In the genomic region with DNA sequence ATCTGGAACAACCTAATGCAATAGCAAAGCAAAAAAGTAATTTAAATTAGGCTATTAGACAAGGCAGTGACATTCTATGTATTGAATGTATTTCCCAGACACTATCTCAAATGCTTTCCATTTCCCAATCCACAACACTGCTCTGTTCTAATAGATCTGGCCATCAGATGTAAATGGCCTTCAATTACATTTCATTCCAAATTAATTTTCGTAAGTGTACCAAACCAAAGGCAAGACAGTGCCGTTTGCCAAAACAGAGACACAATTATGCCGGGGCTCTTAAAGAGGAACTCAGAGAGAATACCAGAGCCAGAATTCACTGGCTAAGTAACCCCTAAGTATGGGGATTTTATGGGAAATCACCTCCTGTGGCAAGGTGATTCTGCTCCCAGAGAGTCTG, we compare ENCODE assay signal across 24 cellular contexts.
"Had no signal": no experiment of that assay in that cellular context is flagged by ENCODE, and none has a peak within 500 bp of the region (broad histone marks: within the 10 kb centered on the region; RNA-seq: fewer than 3 reads in every experiment).

No MANE protein-coding gene starts in this region.

- DNase-seq: activated CD4-positive, alpha-beta T cell treated with anti-CD3 and anti-CD28 coated beads for 1 hour; activated CD4-positive, alpha-beta T cell treated with anti-CD3 and anti-CD28 coated beads, Interleukin-2, amount 10 ng/mL, durations not matched to agents 24 days and 14 days; activated CD4-positive, alpha-beta T cell treated with anti-CD3 and anti-CD28 coated beads, Interleukin-2, amount 50 U/mL, for 48 hours; activated CD8-positive, alpha-beta memory T cell treated with anti-CD3 and anti-CD28 coated beads for 24 hours; activated gamma-delta T cell; activated naive CD4-positive, alpha-beta T cell treated with anti-CD3 and anti-CD28 coated beads for 36 hours; activated T-cell treated with anti-CD3 and anti-CD28 coated beads, Interleukin-2, amount 50 U/mL, for 4 hours; amygdala; Karpas-422; NCI-H1048; NCI-H1436; NCI-H187; NCI-H446 treated with DMSO at 0.1 percent for 48 hours; NCI-H524 treated with DMSO at 0.1 percent for 48 hours; NCI-H748 treated with DMSO at 0.1 percent for 48 hours; OCI-M1; RPMI8226; SW 1271 had no signal

- H3K27ac ChIP-seq: SK-N-MC had no signal

- H3K4me1 Mint-ChIP-seq: central memory CD8-positive, alpha-beta T cell had no signal

- H3K4me3 Mint-ChIP-seq: activated CD4-positive, alpha-beta T cell treated with anti-CD3 and anti-CD28 coated beads, Interleukin-2, amount 10 ng/mL, durations not matched to agents 24 days and 14 days; activated naive CD4-positive, alpha-beta T cell treated with anti-CD3 and anti-CD28 coated beads for 36 hours; activated naive CD8-positive, alpha-beta T cell; activated T-cell treated with anti-CD3 and anti-CD28 coated beads, Interleukin-2, amount 50 U/mL, for 4 hours; central memory CD8-positive, alpha-beta T cell had no signal

- H3K27me3 Mint-ChIP-seq: activated CD4-positive, alpha-beta T cell treated with anti-CD3 and anti-CD28 coated beads, Interleukin-2, amount 10 ng/mL, durations not matched to agents 24 days and 14 days; activated naive CD8-positive, alpha-beta T cell; brain had no signal

- H3K9me3 Mint-ChIP-seq: activated CD4-positive, alpha-beta T cell treated with anti-CD3 and anti-CD28 coated beads, Interleukin-2, amount 10 ng/mL, durations not matched to agents 24 days and 14 days; activated naive CD4-positive, alpha-beta T cell treated with anti-CD3 and anti-CD28 coated beads for 36 hours; activated T-cell treated with anti-CD3 and anti-CD28 coated beads, Interleukin-2, amount 50 U/mL, for 4 hours; central memory CD8-positive, alpha-beta T cell had no signal

- H3K4me3 ChIP-seq: SK-N-MC had no signal

- ATAC-seq: activated T-cell treated with anti-CD3 and anti-CD28 coated beads, Interleukin-2, amount 50 U/mL, for 4 hours; Panc1; Right ventricle myocardium inferior had no signal

- H3K27ac Mint-ChIP-seq: activated CD4-positive, alpha-beta T cell treated with anti-CD3 and anti-CD28 coated beads, Interleukin-2, amount 10 ng/mL, durations not matched to agents 24 days and 14 days; activated naive CD4-positive, alpha-beta T cell treated with anti-CD3 and anti-CD28 coated beads for 36 hours; activated naive CD8-positive, alpha-beta T cell had no signal
